Comparison of ENCODE assay signal across 8 cellular contexts in genomic region chr19:4474504-4475136, GRCh38. TPM values are rescaled to one million over a fixed set of nuclear protein-coding genes. Genes with fewer than 3 reads are reported as not detected.
DNase-seq lines count a peak whose midpoint lies in the region; ATAC-seq and TF ChIP-seq lines count a peak whose summit lies in the region.

No MANE protein-coding gene starts in this region.

- peak overlapping the region; percentile 26 for H3K27ac ChIP-seq in hepatocyte

- peak overlapping the region; percentile 43 for H2AFZ ChIP-seq in hepatocyte

- H3K9me3 ChIP-seq in hepatocyte (ENCODE audit: low read depth) = no peaks in the 10 kb centered on the region

- peak overlapping the region; percentile 93 for H3K4me2 ChIP-seq in hepatocyte

- peaks cover 31% of the 10 kb centered on the region for H3K79me2 ChIP-seq in hepatocyte

- peaks cover 17% of the 10 kb centered on the region for H3K4me1 Mint-ChIP-seq in T-helper 1 cell treated with Interleukin-12 subunit alpha and Interleukin-12 subunit beta and Interleukin-4 antibody, amounts not matched to agents 30 μg/mL and 1 μg/mL, for 36 hours (ENCODE audit: low read depth)

- ATAC-seq in activated naive CD4-positive, alpha-beta T cell treated with anti-CD3 and anti-CD28 coated beads, Interleukin-2, amount 50 U/mL, for 72 hours = no peak
- no peak for ATAC-seq in GM21737 (IDR thresholded peaks at IDR 0.05; ENCODE audit: unreplicated experiment)
- no peak for ATAC-seq in HG03095 (IDR thresholded peaks at IDR 0.05; ENCODE audit: unreplicated experiment)

- no peaks in the 10 kb centered on the region for H3K9me2 ChIP-seq in hepatocyte (replicated peaks; ENCODE audit: insufficient read depth)

- H3K4me3 ChIP-seq in hepatocyte = peak overlapping the region; percentile 28

- 16% methylated on average over 15 of the region's 15 CpGs for WGBS in hepatocyte (ENCODE audit: low lambda C conversion rate, missing lambda C conversion rate)

- peaks cover 19% of the 10 kb centered on the region for H4K20me1 ChIP-seq in hepatocyte (ENCODE audit: insufficient read depth, poor library complexity, severe bottlenecking)

- H3K36me3 ChIP-seq in hepatocyte (replicated peaks; ENCODE audit: insufficient read depth, low read depth) = no peaks in the 10 kb centered on the region

- no peak for DNase-seq in T-helper 1 cell
- peak; percentile 84 to 85 for DNase-seq in NCI-H2081 (lab: John Stamatoyannopoulos, UW)
- DNase-seq in activated naive CD4-positive, alpha-beta T cell treated with anti-CD3 and anti-CD28 coated beads, Interleukin-2, amount 50 U/mL, for 72 hours (ENCODE audit: low spot score in 2 of 2) = peak in 1 of 2 donors; percentile 48
- peak; percentile 81 for DNase-seq in hepatocyte (ENCODE audit: low spot score)
- DNase-seq in stimulated activated CD8-positive, alpha-beta memory T cell treated with anti-CD3 and anti-CD28 coated beads, Interleukin-4, amount 100 ng/mL, for 48 hours = peak; percentile 52

- peaks cover 8% of the 10 kb centered on the region for H3K4me1 ChIP-seq in hepatocyte (ENCODE audit: insufficient read depth)

- no peak for TF ChIP-seq CTCF in hepatocyte (IDR thresholded peaks at IDR 0.05; ENCODE audit: poor library complexity)

- peak overlapping the region; percentile 70 for H3K27ac Mint-ChIP-seq in T-helper 1 cell treated with Interleukin-12 subunit alpha and Interleukin-12 subunit beta and Interleukin-4 antibody, amounts not matched to agents 30 μg/mL and 1 μg/mL, for 36 hours
- H3K27ac Mint-ChIP-seq in activated naive CD4-positive, alpha-beta T cell treated with anti-CD3 and anti-CD28 coated beads, Interleukin-2, amount 50 U/mL, for 72 hours = peak overlapping the region; percentile 60 to 90

- H3K27me3 ChIP-seq in hepatocyte = no peaks in the 10 kb centered on the region

- H3K9me3 Mint-ChIP-seq in T-helper 1 cell treated with Interleukin-12 subunit alpha and Interleukin-12 subunit beta and Interleukin-4 antibody, amounts not matched to agents 30 μg/mL and 1 μg/mL, for 36 hours = no peaks in the 10 kb centered on the region
- H3K9me3 Mint-ChIP-seq in activated naive CD4-positive, alpha-beta T cell treated with anti-CD3 and anti-CD28 coated beads, Interleukin-2, amount 50 U/mL, for 72 hours = no peaks in the 10 kb centered on the region

- no peaks in the 10 kb centered on the region for H3K27me3 Mint-ChIP-seq in T-helper 1 cell treated with Interleukin-12 subunit alpha and Interleukin-12 subunit beta and Interleukin-4 antibody, amounts not matched to agents 30 μg/mL and 1 μg/mL, for 36 hours (ENCODE audit: low read depth)

- H3K4me3 Mint-ChIP-seq in T-helper 1 cell treated with Interleukin-12 subunit alpha and Interleukin-12 subunit beta and Interleukin-4 antibody, amounts not matched to agents 30 μg/mL and 1 μg/mL, for 36 hours = peak overlapping the region; percentile 85

- H3K36me3 Mint-ChIP-seq in T-helper 1 cell treated with Interleukin-12 subunit alpha and Interleukin-12 subunit beta and Interleukin-4 antibody, amounts not matched to agents 30 μg/mL and 1 μg/mL, for 36 hours (ENCODE audit: low read depth) = peaks cover 8% of the 10 kb centered on the region
- no peaks in the 10 kb centered on the region for H3K36me3 Mint-ChIP-seq in activated naive CD4-positive, alpha-beta T cell treated with anti-CD3 and anti-CD28 coated beads, Interleukin-2, amount 50 U/mL, for 72 hours

RNA-seq across cellular contexts. Expression of gene HDGFL2, which starts 2.5 kb away (rescaled TPM):
- 10 to 100 TPM; 49.2 to 64.7 TPM for total RNA-seq in activated naive CD4-positive, alpha-beta T cell treated with anti-CD3 and anti-CD28 coated beads, Interleukin-2, amount 50 U/mL, for 72 hours
- 34.8 and 50.3 TPM in 2 replicates for total RNA-seq in hepatocyte
- polyA plus RNA-seq in hepatocyte = 73.0 and 73.2 TPM in 2 replicates

RNA-seq across cellular contexts. Expression of gene UBXN6, which starts 17.0 kb away (rescaled TPM):
- 10 to 100 TPM; 31.1 to 42.4 TPM for total RNA-seq in activated naive CD4-positive, alpha-beta T cell treated with anti-CD3 and anti-CD28 coated beads, Interleukin-2, amount 50 U/mL, for 72 hours
- 80.2 and 88.6 TPM in 2 replicates for total RNA-seq in hepatocyte
- polyA plus RNA-seq in hepatocyte = 36.8 and 44.7 TPM in 2 replicates

RNA-seq across cellular contexts. Expression of gene PLIN4, which starts 43.7 kb away (rescaled TPM):
- total RNA-seq in activated naive CD4-positive, alpha-beta T cell treated with anti-CD3 and anti-CD28 coated beads, Interleukin-2, amount 50 U/mL, for 72 hours = under 1 TPM in 1 of 2 donors, not detected in 1; 0.08 TPM
- total RNA-seq in hepatocyte = 0.17 and 0.60 TPM in 2 replicates
- polyA plus RNA-seq in hepatocyte = 0.27 and 0.55 TPM in 2 replicates

Comparison
In these comparisons a context has a peak if more than half of its experiments do, and no peak if none do; other contexts are left out.
1. DNase-seq: peak in NCI-H2081 (2 of 2), hepatocyte (single experiment) and stimulated activated CD8-positive, alpha-beta memory T cell treated with anti-CD3 and anti-CD28 coated beads, Interleukin-4, amount 100 ng/mL, for 48 hours (single experiment); none in T-helper 1 cell (0 of 5).